Comparison of ENCODE assay signal across 8 cellular contexts in the genomic region with DNA sequence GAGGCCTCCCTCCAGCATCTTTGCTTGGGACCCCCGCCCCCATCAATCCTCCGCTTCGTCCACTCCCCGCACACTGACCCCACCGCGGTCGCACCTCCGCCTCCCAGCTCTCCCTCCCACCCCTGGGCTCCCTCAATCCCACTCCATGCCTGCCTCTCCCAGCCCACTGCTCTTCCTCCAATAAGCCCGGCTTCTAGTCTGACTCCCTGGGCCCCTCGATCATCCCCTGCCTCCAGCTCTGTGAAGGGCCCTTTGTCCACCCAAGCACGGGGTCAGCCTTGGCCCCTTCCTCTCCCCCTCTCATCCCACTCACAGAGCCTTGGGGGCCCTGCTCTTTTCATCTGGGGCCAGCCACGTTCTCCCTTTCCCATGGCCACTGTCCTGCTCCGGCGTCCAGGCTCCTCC. TPM values are rescaled to one million over a fixed set of nuclear protein-coding genes. Genes with fewer than 3 reads are reported as not detected.
DNase-seq lines count a peak whose midpoint lies in the region; TF ChIP-seq lines count a peak whose summit lies in the region.

No MANE protein-coding gene starts in this region.

- H3T11ph ChIP-seq in H9 (ENCODE audit: low read length): no peak overlapping the region

- no peaks in the 10 kb centered on the region; the same call in 1 of the 2 replicates for H3K27me3 ChIP-seq in H9 (ENCODE audit: insufficient read depth, low read length)
- no peaks in the 10 kb centered on the region; the same call in 1 of the 2 replicates for H3K27me3 ChIP-seq in iPS DF 6.9 (ENCODE audit: control insufficient read depth, insufficient read depth, low read length)
- peaks cover 33 to 47% (median 41%) of the 10 kb centered on the region in 3 donors for H3K27me3 ChIP-seq in skeletal muscle tissue (ENCODE audit: control insufficient read depth in 3 of 3, insufficient read depth in 3 of 3, low read length in 3 of 3)

- no peak overlapping the region for H4K5ac ChIP-seq in H9 (ENCODE audit: insufficient read length, low read depth, low read length)

- H2BK12ac ChIP-seq in H9 (ENCODE audit: insufficient read length, low read depth, low read length): no peak overlapping the region

- H3K9ac ChIP-seq in H9 (ENCODE audit: extremely low read depth, insufficient read length, low read length) (no peak overlapping the region), skeletal muscle tissue (ENCODE audit: low read depth in 1 of 3, low read length in 3 of 3) (peak overlapping the region; percentile 59 to 81 (median 68))

- DNase-seq in H9: no peak
- DNase-seq in activated CD4-positive, alpha-beta memory T cell treated with anti-CD3 and anti-CD28 coated beads for 36 hours: no peak
- no peak for DNase-seq in iPS DF 6.9 (ENCODE audit: low read depth, low spot score)
- no peak for DNase-seq in inferior parietal cortex (ENCODE audit: extremely low spot score)
- DNase-seq in NCI-H1436 (lab: John Stamatoyannopoulos, UW): no peak
- DNase-seq in stimulated activated CD8-positive, alpha-beta memory T cell treated with anti-CD3 and anti-CD28 coated beads, Interleukin-4, amount 100 ng/mL, for 48 hours: no peak
- no peak for DNase-seq in effector CD8-positive, alpha-beta T cell (lab: John Stamatoyannopoulos, UW)

- peak overlapping the region in 1 of 3 experiments; percentile 77; a peak in 2 of 7 replicates for H3K27ac Mint-ChIP-seq in H9
- H3K27ac Mint-ChIP-seq in activated CD4-positive, alpha-beta memory T cell treated with anti-CD3 and anti-CD28 coated beads for 36 hours: no peak overlapping the region

- H3K23ac ChIP-seq in H9 (ENCODE audit: insufficient read length, low read depth, low read length): no peak overlapping the region

- H3K4me3 Mint-ChIP-seq in H9: peak overlapping the region; percentile 47
- peak overlapping the region; percentile 59 for H3K4me3 Mint-ChIP-seq in activated CD4-positive, alpha-beta memory T cell treated with anti-CD3 and anti-CD28 coated beads for 36 hours

- H3K9me3 Mint-ChIP-seq in H9: no peaks in the 10 kb centered on the region
- no peaks in the 10 kb centered on the region for H3K9me3 Mint-ChIP-seq in activated CD4-positive, alpha-beta memory T cell treated with anti-CD3 and anti-CD28 coated beads for 36 hours

- peak overlapping the region; percentile 49; the same call in 1 of the 2 replicates for H3K14ac ChIP-seq in H9 (ENCODE audit: insufficient read depth, low read length)

- POLR2A ChIA-PET in activated CD4-positive, alpha-beta memory T cell treated with anti-CD3 and anti-CD28 coated beads for 36 hours (lab: Charles Lee): interaction anchor here (1.2 to 1.8 kb wide), 2 partner anchors 56 to 899 kb away, joined by 3 to 7 read pairs; a partner anchor contains a TSS

- no peak overlapping the region for H2AFZ ChIP-seq in H9 (ENCODE audit: low read length)

- H3K36me3 ChIP-seq in iPS DF 6.9 (ENCODE audit: control insufficient read depth, insufficient read depth, low read length) (no peaks in the 10 kb centered on the region), skeletal muscle tissue (ENCODE audit: control insufficient read depth in 3 of 3, insufficient read depth in 3 of 3, low read length in 3 of 3) (peaks cover 0 to 3% (median 0%) of the 10 kb centered on the region in 3 donors)

- no peaks in the 10 kb centered on the region for H3K9me3 ChIP-seq in H9 (ENCODE audit: control insufficient read depth, low read depth, low read length)
- no peaks in the 10 kb centered on the region for H3K9me3 ChIP-seq in iPS DF 6.9 (ENCODE audit: control insufficient read depth, insufficient read depth, low read length)
- no peaks in the 10 kb centered on the region for H3K9me3 ChIP-seq in skeletal muscle tissue (ENCODE audit: control insufficient read depth in 3 of 3, low read length in 3 of 3)

- peak overlapping the region; percentile 26; the same call in 1 of the 2 replicates for H3K4me3 ChIP-seq in iPS DF 6.9 (ENCODE audit: low read length)
- peak overlapping the region; percentile 43 to 72 (median 43) for H3K4me3 ChIP-seq in skeletal muscle tissue (ENCODE audit: low read length in 3 of 3)

- H3K27me3 Mint-ChIP-seq in H9 (ENCODE audit: low read depth): peaks cover 33% of the 10 kb centered on the region
- H3K27me3 Mint-ChIP-seq in activated CD4-positive, alpha-beta memory T cell treated with anti-CD3 and anti-CD28 coated beads for 36 hours: peaks cover 18% of the 10 kb centered on the region

- no peak for TF ChIP-seq CTCF in H9 (conservative IDR thresholded peaks at IDR 0.05)

- intact Hi-C loops in activated CD4-positive, alpha-beta memory T cell treated with anti-CD3 and anti-CD28 coated beads for 36 hours (cut with micrococcal nuclease): no loop called here

- peaks cover 9 to 10% of the 10 kb centered on the region in 2 experiments for H3K4me1 Mint-ChIP-seq in H9
- no peaks in the 10 kb centered on the region for H3K4me1 Mint-ChIP-seq in activated CD4-positive, alpha-beta memory T cell treated with anti-CD3 and anti-CD28 coated beads for 36 hours (ENCODE audit: low read depth)

- H2BK120ac ChIP-seq in H9 (ENCODE audit: low read depth, low read length, poor library complexity, severe bottlenecking): no peak overlapping the region

- no peak overlapping the region for H4K91ac ChIP-seq in H9 (ENCODE audit: insufficient read length, low read depth, low read length)

- no CpG with 5 or more reads among the region's 14 CpGs for WGBS in H9 (ENCODE audit: extremely low coverage, insufficient read length, low lambda C conversion rate)
- WGBS in iPS DF 6.9 (ENCODE audit: insufficient coverage, insufficient read length): no CpG with 5 or more reads among the region's 14 CpGs

- H3K56ac ChIP-seq in H9 (ENCODE audit: insufficient read length, low read depth, low read length): no peak overlapping the region

- H3K79me2 ChIP-seq in H9 (ENCODE audit: insufficient read depth, low read length): no peaks in the 10 kb centered on the region

- H3K27ac ChIP-seq in H9 (ENCODE audit: insufficient read length, low read depth, low read length) (no peak overlapping the region), iPS DF 6.9 (ENCODE audit: low read length) (no peak overlapping the region), skeletal muscle tissue (ENCODE audit: low read depth, low read length) (peak overlapping the region; percentile 91)

- no peak overlapping the region for H2AK5ac ChIP-seq in H9 (ENCODE audit: insufficient read length, low read length)

- H3K4ac ChIP-seq in H9 (ENCODE audit: low read depth, low read length): peak overlapping the region; percentile 16; the same call in 1 of the 2 replicates

- H3K4me2 ChIP-seq in H9 (ENCODE audit: insufficient read depth, insufficient read length, low read length): no peak overlapping the region

- no peaks in the 10 kb centered on the region; a peak in 1 of 7 replicates for H3K36me3 Mint-ChIP-seq in H9 (ENCODE audit: insufficient read depth in 1 of 3, low read depth in 3 of 3)
- no peaks in the 10 kb centered on the region for H3K36me3 Mint-ChIP-seq in activated CD4-positive, alpha-beta memory T cell treated with anti-CD3 and anti-CD28 coated beads for 36 hours

- peaks cover 2% of the 10 kb centered on the region; the same call in 1 of the 2 replicates for H3K4me1 ChIP-seq in H9 (ENCODE audit: insufficient read depth, low read length)
- no peaks in the 10 kb centered on the region for H3K4me1 ChIP-seq in iPS DF 6.9 (ENCODE audit: control insufficient read depth, insufficient read depth, low read length)
- H3K4me1 ChIP-seq in skeletal muscle tissue (ENCODE audit: control insufficient read depth in 3 of 3, insufficient read depth in 3 of 3, low read length in 3 of 3): peaks cover 13 to 20% (median 16%) of the 10 kb centered on the region in 3 donors

- no peak overlapping the region for H2BK15ac ChIP-seq in H9 (ENCODE audit: low read depth, low read length)

- H4K8ac ChIP-seq in H9 (replicated peaks; ENCODE audit: insufficient read length, low read depth, low read length): no peak overlapping the region

- H3K23me2 ChIP-seq in H9 (ENCODE audit: insufficient read length, low read depth, low read length, poor library complexity, severe bottlenecking): peaks cover 18% of the 10 kb centered on the region

- no peak overlapping the region for H2BK5ac ChIP-seq in H9 (ENCODE audit: insufficient read length, low read length)

- H2BK20ac ChIP-seq in H9 (ENCODE audit: low read depth, low read length, poor library complexity, severe bottlenecking): no peak overlapping the region

- peaks cover 2% of the 10 kb centered on the region for H4K20me1 ChIP-seq in H9 (ENCODE audit: control insufficient read depth, insufficient read depth, insufficient read length)

- H3K79me1 ChIP-seq in H9 (ENCODE audit: insufficient read depth, low read depth, low read length, poor library complexity, severe bottlenecking): no peaks in the 10 kb centered on the region

- CTCF ChIA-PET in activated CD4-positive, alpha-beta memory T cell treated with anti-CD3 and anti-CD28 coated beads for 36 hours (lab: Charles Lee): interaction anchor here (1.0 to 1.8 kb wide), 2 partner anchors 57 to 207 kb away, joined by 3 to 4 read pairs; a partner anchor contains a TSS

- H3K18ac ChIP-seq in H9 (ENCODE audit: insufficient read length, low read depth, low read length): peak overlapping the region; percentile 22

RNA-seq across cellular contexts. Expression of a gene that starts 1.5 kb away (rescaled TPM):
- total RNA-seq in H9 (2021) (12.6 and 12.9 TPM in 2 replicates), skeletal muscle tissue (6.8 TPM)
- 1 to 10 TPM; 1.5 to 2.1 TPM for total RNA-seq in activated CD4-positive, alpha-beta memory T cell treated with anti-CD3 and anti-CD28 coated beads for 36 hours

RNA-seq across cellular contexts. Expression of a gene that starts 56.5 kb away (rescaled TPM):
- total RNA-seq in H9 (2021) (89.8 and 90.6 TPM in 2 replicates), skeletal muscle tissue (39.1 TPM)
- total RNA-seq in activated CD4-positive, alpha-beta memory T cell treated with anti-CD3 and anti-CD28 coated beads for 36 hours: 100 to 1,000 TPM; 133 to 136 TPM
